ENCODE assay signal across 8 cellular contexts in the genomic region with DNA sequence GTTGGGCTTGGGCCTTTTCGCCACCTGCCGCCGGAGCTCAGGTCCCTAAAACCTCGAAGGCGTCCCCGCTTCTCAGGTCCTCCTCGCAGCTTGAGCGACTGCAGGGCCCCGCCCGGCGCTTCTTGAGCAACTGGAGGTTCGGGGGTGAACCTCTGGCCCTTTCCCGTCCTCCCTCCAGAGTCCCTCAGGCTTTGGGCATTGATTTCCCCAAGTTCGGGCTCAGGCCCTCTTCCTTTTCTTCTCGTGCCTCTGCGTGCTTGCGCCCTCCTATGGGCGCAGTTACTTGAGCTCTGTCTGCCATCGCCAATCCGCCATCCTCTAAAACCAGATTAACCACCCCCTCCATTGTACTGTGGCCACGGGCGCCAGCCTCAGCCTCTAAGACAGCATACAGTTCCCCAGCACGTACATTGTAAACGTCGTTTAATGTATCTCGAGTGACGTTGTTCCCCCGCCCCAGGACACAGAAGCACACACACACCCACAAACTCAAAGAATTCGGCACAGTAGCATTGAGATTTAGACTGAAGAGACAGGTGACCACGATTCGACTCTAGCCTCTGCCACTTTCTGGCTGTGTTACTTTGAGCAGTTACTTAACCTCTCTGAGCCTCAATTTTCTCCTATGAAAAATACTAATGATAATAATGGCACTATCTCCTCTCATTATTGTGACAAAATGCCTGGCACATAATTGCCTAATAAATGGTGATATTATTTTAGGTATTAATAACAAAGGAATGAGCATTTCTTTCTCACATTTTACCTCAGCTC. TPM values are rescaled to one million over a fixed set of nuclear protein-coding genes. Genes with fewer than 3 reads are reported as not detected.
DNase-seq lines count a peak whose midpoint lies in the region; ATAC-seq and TF ChIP-seq lines count a peak whose summit lies in the region.

No MANE protein-coding gene starts in this region.

- H3K27ac Mint-ChIP-seq in T-helper 17 cell = peak overlapping the region; percentile 97

- H3K36me3 Mint-ChIP-seq in T-helper 17 cell (ENCODE audit: low read depth) = no peaks in the 10 kb centered on the region

- no peaks in the 10 kb centered on the region for H3K27me3 Mint-ChIP-seq in T-helper 17 cell

- peaks cover 50% of the 10 kb centered on the region for H3K4me1 Mint-ChIP-seq in T-helper 17 cell

- peak; percentile 62 for TF ChIP-seq CTCF in brain microvascular endothelial cell (IDR thresholded peaks at IDR 0.05; ENCODE audit: low read depth, low read length, missing control alignments)

- DNase-seq in DMS79 treated with DMSO at 0.1 percent for 48 hours (lab: John Stamatoyannopoulos, UW) = peak; percentile 91
- DNase-seq in DMS79 (lab: John Stamatoyannopoulos, UW) = no peak
- peak; percentile 78 to 79 for DNase-seq in HAP-1 (ENCODE audit: low spot score in 2 of 2)
- DNase-seq in MG63 = peak; percentile 56
- DNase-seq in T-helper 17 cell = peak; percentile 44 to 69 (median 65)
- DNase-seq in brain microvascular endothelial cell = peak; percentile 27

- H3K9me3 ChIP-seq in HAP-1 (no peaks in the 10 kb centered on the region), MG63 (no peaks in the 10 kb centered on the region), T-helper 17 cell (ENCODE audit: control insufficient read depth, low read length, poor library complexity, severe bottlenecking) (no peaks in the 10 kb centered on the region), iPS-18a (ENCODE audit: control insufficient read depth, low read depth, low read length) (no peaks in the 10 kb centered on the region), skeletal muscle tissue (ENCODE audit: control insufficient read depth in 3 of 3, low read length in 3 of 3) (no peaks in the 10 kb centered on the region)

- peak overlapping the region; percentile 12; the same call in 1 of the 2 replicates for H3K4me3 ChIP-seq in HAP-1
- H3K4me3 ChIP-seq in MG63 = peak overlapping the region; percentile 48
- peak overlapping the region; percentile 49 for H3K4me3 ChIP-seq in brain microvascular endothelial cell (ENCODE audit: low read depth, low read length)
- H3K4me3 ChIP-seq in iPS-18a (ENCODE audit: low read length) = peak overlapping the region; percentile 31
- H3K4me3 ChIP-seq in skeletal muscle tissue (ENCODE audit: low read length in 3 of 3) = peak overlapping the region; percentile 61 to 74 (median 71)

- H3K36me3 ChIP-seq in HAP-1 (replicated peaks) = no peaks in the 10 kb centered on the region
- no peaks in the 10 kb centered on the region for H3K36me3 ChIP-seq in MG63
- H3K36me3 ChIP-seq in brain microvascular endothelial cell (replicated peaks) = no peaks in the 10 kb centered on the region
- H3K36me3 ChIP-seq in iPS-18a (ENCODE audit: control insufficient read depth, low read depth, low read length) = no peaks in the 10 kb centered on the region
- H3K36me3 ChIP-seq in skeletal muscle tissue (ENCODE audit: control insufficient read depth in 3 of 3, insufficient read depth in 3 of 3, low read length in 3 of 3) = no peaks in the 10 kb centered on the region

- peaks cover 46% of the 10 kb centered on the region for H3K4me1 ChIP-seq in HAP-1
- peaks cover 42% of the 10 kb centered on the region for H3K4me1 ChIP-seq in iPS-18a (ENCODE audit: control insufficient read depth, low read depth, low read length)
- peaks cover 38 to 44% (median 40%) of the 10 kb centered on the region in 3 donors for H3K4me1 ChIP-seq in skeletal muscle tissue (ENCODE audit: control insufficient read depth in 3 of 3, insufficient read depth in 3 of 3, low read length in 3 of 3)

- H3K27me3 ChIP-seq in HAP-1 (ENCODE audit: low read depth) = no peaks in the 10 kb centered on the region
- 0 out of 2 replicates have a peak, but pooled peaks cover 3% of the 10 kb centered on the region for H3K27me3 ChIP-seq in MG63
- peaks cover 27% of the 10 kb centered on the region for H3K27me3 ChIP-seq in brain microvascular endothelial cell (replicated peaks)
- H3K27me3 ChIP-seq in iPS-18a (ENCODE audit: control insufficient read depth, insufficient read depth, low read length) = peaks cover 42% of the 10 kb centered on the region
- H3K27me3 ChIP-seq in skeletal muscle tissue (ENCODE audit: control insufficient read depth in 3 of 3, insufficient read depth in 3 of 3, low read length in 3 of 3) = no peaks in the 10 kb centered on the region

- in situ Hi-C loops in HAP-1 (cut with MboI; ENCODE audit: low sequenced_read_pairs) (no loop called here), brain microvascular endothelial cell (cut with HindIII; ENCODE audit: low pct_ligation_motif_present, low sequenced_read_pairs) (no loop called here)

- H3K9ac ChIP-seq in iPS-18a (ENCODE audit: low read length) (peak overlapping the region; percentile 55), skeletal muscle tissue (ENCODE audit: low read depth in 1 of 3, low read length in 3 of 3) (peak overlapping the region; percentile 76 to 82 (median 81))

- ATAC-seq in T-helper 17 cell = peak; percentile 76

- peak overlapping the region; percentile 85 for H3K4me3 Mint-ChIP-seq in T-helper 17 cell

- H3K27ac ChIP-seq in brain microvascular endothelial cell = no peak overlapping the region
- peak overlapping the region; percentile 56 for H3K27ac ChIP-seq in iPS-18a (ENCODE audit: low read length)
- peak overlapping the region; percentile 93 for H3K27ac ChIP-seq in skeletal muscle tissue (ENCODE audit: low read depth, low read length)

RNA-seq across cellular contexts. Expression of gene BTG2, which starts 22.6 kb away (rescaled TPM):
- 0.10 and 2.0 TPM in 2 replicates for total RNA-seq in MG63 (2014; rRNA removed; shearing (Covaris generic); ENCODE audit: low replicate concordance)
- total RNA-seq in T-helper 17 cell = 100 to 1,000 TPM; 584 to 606 TPM
- 32.4 TPM for total RNA-seq in skeletal muscle tissue

RNA-seq across cellular contexts. Expression of gene FMOD, which starts 23.1 kb away (rescaled TPM):
- not detected in 2 replicates for total RNA-seq in MG63 (2014; rRNA removed; shearing (Covaris generic); ENCODE audit: low replicate concordance)
- total RNA-seq in T-helper 17 cell (not detected), skeletal muscle tissue (58.5 TPM)

Comparison
In these comparisons a context has a peak if more than half of its experiments do, and no peak if none do; other contexts are left out.
1. H3K4me3 ChIP-seq: peak in every context shown above with its lines; median percentile 71 in skeletal muscle tissue; 49 in brain microvascular endothelial cell; 48 in MG63; 31 in iPS-18a; 12 in HAP-1.
2. RNA of gene BTG2, which starts 22.6 kb away (total RNA-seq): 584 to 606 TPM in T-helper 17 cell; 32.4 TPM in skeletal muscle tissue (single experiment) and 0.10 to 2.0 TPM in MG63; every median in the first group is over 10 times any median in the second.
3. RNA of gene FMOD, which starts 23.1 kb away (total RNA-seq): 58.5 TPM in skeletal muscle tissue (single experiment); not detected in MG63 and not detected in T-helper 17 cell; every median in the first group is over 10 times any median in the second.